ENCODE assay signal across 1 cellular context in the genomic region with DNA sequence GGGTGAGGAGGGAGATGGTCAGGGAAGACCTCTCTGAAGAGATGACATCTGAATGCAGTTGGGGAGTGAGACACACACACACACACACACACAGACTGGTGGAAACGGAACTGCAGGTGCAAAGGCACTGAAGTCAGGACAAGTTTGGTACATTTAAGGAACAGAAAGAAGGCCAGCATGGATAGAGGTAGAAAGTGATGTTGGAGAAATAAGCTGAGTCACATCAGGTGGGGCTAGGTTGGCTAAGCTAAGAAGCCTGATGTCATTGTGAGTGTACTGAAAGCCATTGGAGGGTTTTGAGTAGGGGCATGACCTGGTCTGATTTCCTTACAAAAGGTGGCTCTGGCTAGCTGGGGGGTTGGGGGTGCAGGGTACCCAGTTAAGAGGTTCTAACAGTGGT.
TF ChIP-seq lines count a peak whose summit lies in the region.

No MANE protein-coding gene starts in this region.

TF ChIP-seq in A549, 52 proteins besides CTCF, POLR2A, EP300 and RAD21:
- peak; percentile 56 for TF ChIP-seq MAFK (IDR thresholded peaks at IDR 0.05; ENCODE audit: partially characterized antibody)
- TF ChIP-seq, protein P1, sequence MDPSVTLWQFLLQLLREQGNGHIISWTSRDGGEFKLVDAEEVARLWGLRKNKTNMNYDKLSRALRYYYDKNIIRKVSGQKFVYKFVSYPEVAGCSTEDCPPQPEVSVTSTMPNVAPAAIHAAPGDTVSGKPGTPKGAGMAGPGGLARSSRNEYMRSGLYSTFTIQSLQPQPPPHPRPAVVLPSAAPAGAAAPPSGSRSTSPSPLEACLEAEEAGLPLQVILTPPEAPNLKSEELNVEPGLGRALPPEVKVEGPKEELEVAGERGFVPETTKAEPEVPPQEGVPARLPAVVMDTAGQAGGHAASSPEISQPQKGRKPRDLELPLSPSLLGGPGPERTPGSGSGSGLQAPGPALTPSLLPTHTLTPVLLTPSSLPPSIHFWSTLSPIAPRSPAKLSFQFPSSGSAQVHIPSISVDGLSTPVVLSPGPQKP (IDR thresholded peaks at IDR 0.05; ENCODE audit: low read depth, low read length): no peak
